ENCODE assay signal across 7 cellular contexts in genomic region chr1:225834417-225835329, GRCh38. TPM values are rescaled to one million over a fixed set of nuclear protein-coding genes. Genes with fewer than 3 reads are reported as not detected.
A peak's percentile ranks its signal among the peaks of the same experiment; 100 is the strongest.
DNase-seq lines count a peak whose midpoint lies in the region; ATAC-seq and TF ChIP-seq lines count a peak whose summit lies in the region.
"Had no signal": no experiment of that assay in that cellular context is flagged by ENCODE, and none has a peak within 500 bp of the region (broad histone marks: within the 10 kb centered on the region; RNA-seq: fewer than 3 reads in every experiment).

No MANE protein-coding gene starts in this region.

- H3K27ac Mint-ChIP-seq in Calu3 (ENCODE audit: unreplicated experiment), result peak overlapping the region; percentile 14

- no TSS peak for BruUV-seq in Calu3 (replicated peaks; lab: Mats Ljungman, UMichigan)

- CTCF ChIA-PET in Calu3 (lab: Charles Lee) (interaction anchor here (0.7 to 1.2 kb wide), 4 partner anchors 23 to 360 kb away, joined by 3 to 7 read pairs (median 3); no protein-coding TSS in a partner anchor), RWPE1 (lab: Yijun Ruan, JAX) (interaction anchor here (0.6 to 0.7 kb wide), 2 partner anchors 360 to 363 kb away, joined by 3 to 4 read pairs; no protein-coding TSS in a partner anchor)

- intact Hi-C loops in Calu3 (cut with micrococcal nuclease; ENCODE audit: unreplicated experiment) (no loop called here), mucosa of descending colon (cut with DNase I, micrococcal nuclease) (no loop called here)

- no peak overlapping the region for H3K4me3 Mint-ChIP-seq in Calu3 (ENCODE audit: low read depth, unreplicated experiment)

- no peaks in the 10 kb centered on the region for H3K4me1 ChIP-seq in mucosa of descending colon (ENCODE audit: low read depth)

- TF ChIP-seq CTCF in Calu3 (IDR thresholded peaks at IDR 0.05; ENCODE audit: unreplicated experiment) (no peak), RWPE1 (conservative IDR thresholded peaks at IDR 0.05; ENCODE audit: low read depth) (no peak), mucosa of descending colon (IDR thresholded peaks at IDR 0.05) (no peak)

- peaks cover 4% of the 10 kb centered on the region for H3K36me3 ChIP-seq in mucosa of descending colon (ENCODE audit: low read depth)

- ATAC-seq in mucosa of descending colon, result peak; percentile 40

- POLR2A ChIA-PET in RWPE1 (lab: Yijun Ruan, JAX; ENCODE audit: low non-redundant PET), result no interaction called here

- no peak for DNase-seq in Calu3
- DNase-seq in RWPE1 (ENCODE audit: low spot score), result no peak
- DNase-seq in mucosa of descending colon, result peak in 1 of 3 donors; percentile 53
- DNase-seq in MV-4-11 (lab: John Stamatoyannopoulos, UW), result no peak
- no peak for DNase-seq in activated gamma-delta T cell (lab: John Stamatoyannopoulos, UW)
- no peak for DNase-seq in activated CD8-positive, alpha-beta memory T cell treated with anti-CD3 and anti-CD28 coated beads, Interleukin-2, amount 50 U/mL, for 4 hours
- DNase-seq: activated effector memory CD4-positive, alpha-beta T cell treated with Interleukin-2 at 50 U/mL for 16 hours had no signal

- peak overlapping the region; percentile 75 for H3K27ac ChIP-seq in RWPE1

- no peak overlapping the region for H3K4me3 ChIP-seq in mucosa of descending colon

- no peaks in the 10 kb centered on the region for H3K9me3 Mint-ChIP-seq in Calu3 (ENCODE audit: low read depth, unreplicated experiment)

- no peaks in the 10 kb centered on the region for H3K4me1 Mint-ChIP-seq in Calu3 (ENCODE audit: low read depth, unreplicated experiment)

- peaks cover 37% of the 10 kb centered on the region for H3K36me3 Mint-ChIP-seq in Calu3 (ENCODE audit: insufficient read depth, unreplicated experiment)

- no peaks in the 10 kb centered on the region for H3K27me3 Mint-ChIP-seq in Calu3 (ENCODE audit: unreplicated experiment)

- no peaks in the 10 kb centered on the region for H3K9me3 ChIP-seq in mucosa of descending colon

RNA-seq across cellular contexts. Expression of gene EPHX1, which starts 24.7 kb away (rescaled TPM):
- total RNA-seq in Calu3 (2022) (32.5 and 46.6 TPM in 2 replicates), mucosa of descending colon (10 to 100 TPM; 48.8 to 86.3 (median 68.0) TPM)

RNA-seq across cellular contexts. Expression of gene TMEM63A, which starts 47.5 kb away (rescaled TPM):
- total RNA-seq in Calu3 (2022) (253 and 303 TPM in 2 replicates), mucosa of descending colon (100 to 1,000 TPM; 115 to 192 (median 147) TPM)

RNA-seq across cellular contexts. Expression of gene LEFTY1, which starts 54.3 kb away (rescaled TPM):
- total RNA-seq in Calu3 (2022) (0.59 TPM in 1 of 2 replicates, not detected in the other), mucosa of descending colon (100 to 1,000 TPM in 1 of 3 donors, 10 to 100 TPM in 2; 27.3 to 199 (median 60.3) TPM)

RNA-seq across cellular contexts. Expression of gene SRP9, which starts 57.0 kb away (rescaled TPM):
- total RNA-seq in Calu3 (2022) (264 and 312 TPM in 2 replicates), mucosa of descending colon (100 to 1,000 TPM; 168 to 208 (median 187) TPM)

Comparison
In these comparisons a context has a peak if more than half of its experiments do, and no peak if none do; other contexts are left out.
1. RNA of gene LEFTY1, which starts 54.3 kb away (total RNA-seq): 27.3 to 199 TPM in mucosa of descending colon; 0.59 TPM in Calu3; every median in the first group is over 10 times any median in the second.